In the genomic region with DNA sequence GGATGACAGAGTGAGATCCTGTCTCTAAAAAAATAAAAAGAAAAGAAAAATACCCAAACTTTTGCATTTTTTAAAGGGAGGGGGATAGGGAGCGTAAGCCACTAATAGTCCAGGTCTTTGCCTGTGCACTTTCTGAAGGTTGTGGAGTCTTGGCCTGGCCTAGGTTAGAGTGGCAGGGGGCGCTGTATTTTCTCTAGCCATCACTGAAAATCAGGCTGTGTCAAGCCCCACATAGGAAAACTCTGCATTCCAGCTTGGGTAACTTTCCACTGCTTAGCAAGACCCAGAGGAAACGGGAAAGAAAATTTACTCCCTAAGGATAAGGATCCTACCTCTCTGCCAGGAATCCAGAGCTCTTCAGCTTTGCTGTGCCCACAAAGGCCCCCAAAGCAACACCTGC, we compare ENCODE assay signal across 17 cellular contexts.
A peak's percentile ranks its signal among the peaks of the same experiment; 100 is the strongest.
DNase-seq lines count a peak whose midpoint lies in the region; TF ChIP-seq lines count a peak whose summit lies in the region.
"Had no signal": no experiment of that assay in that cellular context is flagged by ENCODE, and none has a peak within 500 bp of the region (broad histone marks: within the 10 kb centered on the region; RNA-seq: fewer than 3 reads in every experiment).

No MANE protein-coding gene starts in this region.

- TF ChIP-seq CTCF in GM06990 (IDR thresholded peaks at IDR 0.05; ENCODE audit: insufficient read depth, low read length, poor library complexity, severe bottlenecking), result peak; percentile 17
- peak; percentile 10 for TF ChIP-seq CTCF in HFF-Myc (IDR thresholded peaks at IDR 0.05; ENCODE audit: low read depth, low read length, missing control alignments)
- peak; percentile 35 for TF ChIP-seq CTCF in SU-DHL-6 (IDR thresholded peaks at IDR 0.05; ENCODE audit: insufficient read depth, low read length, poor library complexity, severe bottlenecking)
- no peak for TF ChIP-seq CTCF in RWPE1 (conservative IDR thresholded peaks at IDR 0.05; ENCODE audit: low read depth)

- no peaks in the 10 kb centered on the region for H4K20me1 ChIP-seq in SU-DHL-6 (ENCODE audit: low read depth, low read length)
- H4K20me1 ChIP-seq: BLaER1 had no signal

- H3F3A ChIP-seq in SU-DHL-6 (ENCODE audit: insufficient read depth), result no peaks in the 10 kb centered on the region

- H3K79me2 ChIP-seq in SU-DHL-6 (ENCODE audit: insufficient read depth, low read length), result no peaks in the 10 kb centered on the region

- H3K9ac ChIP-seq in SU-DHL-6 (ENCODE audit: low read length), result no peak overlapping the region
- H3K9ac ChIP-seq: BLaER1 had no signal

- no peak overlapping the region for H3K4me2 ChIP-seq in SU-DHL-6 (ENCODE audit: low read depth, low read length, poor library complexity, severe bottlenecking)
- H3K4me2 ChIP-seq: BLaER1 had no signal

- H3K9me2 ChIP-seq in SU-DHL-6 (replicated peaks; ENCODE audit: insufficient read depth, low read length), result no peaks in the 10 kb centered on the region

- H3K27me3 ChIP-seq in GM06990 (replicated peaks; ENCODE audit: control insufficient read depth, insufficient read depth, low read length), result no peaks in the 10 kb centered on the region
- H3K27me3 ChIP-seq in SU-DHL-6 (ENCODE audit: low read length), result no peaks in the 10 kb centered on the region
- H3K27me3 ChIP-seq: BLaER1 had no signal

- CTCF ChIA-PET in RWPE1 (lab: Yijun Ruan, JAX), result no interaction called here

- no peak overlapping the region for H3K4me3 ChIP-seq in GM06990 (replicated peaks; ENCODE audit: low read depth, low read length)
- H3K4me3 ChIP-seq in HFF-Myc (replicated peaks; ENCODE audit: low read depth, low read length), result no peak overlapping the region
- no peak overlapping the region for H3K4me3 ChIP-seq in SU-DHL-6 (ENCODE audit: insufficient read depth, low read length, poor library complexity, severe bottlenecking)
- H3K4me3 ChIP-seq: BLaER1, skin epidermis, thoracic aorta had no signal

- no peak for DNase-seq in GM06990 (ENCODE audit: extremely low read depth, insufficient read length)
- no peak for DNase-seq in HFF-Myc (ENCODE audit: extremely low read depth, low read depth)
- DNase-seq in iPS-NIHi11 (ENCODE audit: low spot score), result peak; percentile 44
- no peak for DNase-seq in T-helper 2 cell
- DNase-seq in RWPE1 (ENCODE audit: low spot score), result no peak
- DNase-seq in activated naive CD4-positive, alpha-beta T cell treated with Interleukin-2 at 50 U/mL for 16 hours, result no peak
- no peak for DNase-seq in activated CD4-positive, CD25-positive, alpha-beta regulatory T cell treated with anti-CD3 and anti-CD28 coated beads, Interleukin-2, amount 50 U/mL, for 72 hours
- DNase-seq: central memory CD4-positive, alpha-beta T cell; foreskin melanocyte; HCEC 1CT; left ventricle myocardium superior; NCI-H187 treated with DMSO at 0.1 percent for 48 hours; T-helper 1 cell had no signal

- H3K27ac ChIP-seq in SU-DHL-6 (ENCODE audit: low read depth, low read length) (no peak overlapping the region), RWPE1 (no peak overlapping the region)
- H3K27ac ChIP-seq: BLaER1, skin epidermis, thoracic aorta had no signal

- POLR2A ChIA-PET in RWPE1 (lab: Yijun Ruan, JAX; ENCODE audit: low non-redundant PET), result no interaction called here

- H3K36me3 ChIP-seq in GM06990 (ENCODE audit: control insufficient read depth, insufficient read depth, low read length) (no peaks in the 10 kb centered on the region), SU-DHL-6 (ENCODE audit: low read length) (no peaks in the 10 kb centered on the region; the same call in 1 of the 2 replicates)
- H3K36me3 ChIP-seq: BLaER1, thoracic aorta had no signal

- no peaks in the 10 kb centered on the region for H3K9me3 ChIP-seq in SU-DHL-6 (ENCODE audit: insufficient read depth, low read length)
- H3K9me3 ChIP-seq: thoracic aorta had no signal

- H2AFZ ChIP-seq in SU-DHL-6 (ENCODE audit: low read depth, low read length, severe bottlenecking), result no peak overlapping the region
